In genomic region chr21:37758997-37759396, GRCh38 we compare ENCODE assay signal across 7 cellular contexts.
A peak's percentile ranks its signal among the peaks of the same experiment; 100 is the strongest.
DNase-seq lines count a peak whose midpoint lies in the region; ATAC-seq and TF ChIP-seq lines count a peak whose summit lies in the region.

No MANE protein-coding gene starts in this region.

- no peaks in the 10 kb centered on the region for H3K27me3 ChIP-seq in upper lobe of right lung

- TF ChIP-seq EP300 in Ishikawa (IDR thresholded peaks at IDR 0.05; ENCODE audit: borderline replicate concordance): no peak

- no peak overlapping the region for H3K4me3 ChIP-seq in fibroblast of villous mesenchyme (ENCODE audit: low read depth, low read length)
- no peak overlapping the region for H3K4me3 ChIP-seq in upper lobe of right lung

- peak; percentile 81 for TF ChIP-seq CTCF in fibroblast of villous mesenchyme (IDR thresholded peaks at IDR 0.05; ENCODE audit: insufficient read depth, low read depth, low read length)
- TF ChIP-seq CTCF in upper lobe of right lung (IDR thresholded peaks at IDR 0.05): peak; percentile 35

- ATAC-seq in upper lobe of right lung: peak; percentile 70
- no peak for ATAC-seq in HG02798 (IDR thresholded peaks at IDR 0.05; ENCODE audit: poor library complexity, unreplicated experiment)
- no peak for ATAC-seq in HG03280 (IDR thresholded peaks at IDR 0.05; ENCODE audit: unreplicated experiment)

- no peaks in the 10 kb centered on the region for H3K36me3 ChIP-seq in upper lobe of right lung

- no peak overlapping the region for H3K27ac ChIP-seq in upper lobe of right lung

- peak; percentile 42; the same call in 1 of the 2 replicates for TF ChIP-seq RAD21 in Ishikawa (IDR thresholded peaks at IDR 0.05; ENCODE audit: low read depth)

- intact Hi-C loops in upper lobe of right lung (cut with DNase I): no loop called here

- no peaks in the 10 kb centered on the region for H3K4me1 ChIP-seq in upper lobe of right lung

- no peaks in the 10 kb centered on the region for H3K9me3 ChIP-seq in upper lobe of right lung

- DNase-seq in EL: peak; percentile 66
- peak; percentile 10 for DNase-seq in RKO (ENCODE audit: low spot score)
- DNase-seq in fibroblast of villous mesenchyme (ENCODE audit: low read depth): peak; percentile 53
- DNase-seq in upper lobe of right lung: peak; percentile 72

TF ChIP-seq in Ishikawa, 13 proteins besides CTCF, POLR2A, EP300 and RAD21:
- TF ChIP-seq TAF1 (IDR thresholded peaks at IDR 0.05; ENCODE audit: low read depth) (no peak), EGR1 (IDR thresholded peaks at IDR 0.05) (no peak), ZBTB7A (IDR thresholded peaks at IDR 0.05; ENCODE audit: low read depth) (no peak), CEBPB (IDR thresholded peaks at IDR 0.05) (no peak), FOXM1 (IDR thresholded peaks at IDR 0.05; ENCODE audit: borderline replicate concordance, low read depth) (no peak), MAX (IDR thresholded peaks at IDR 0.05) (no peak), NFIC (IDR thresholded peaks at IDR 0.05) (no peak), TEAD4 (IDR thresholded peaks at IDR 0.05) (no peak)

Comparison
In these comparisons a context has a peak if more than half of its experiments do, and no peak if none do; other contexts are left out.
1. DNase-seq: peak in every context shown above with its lines; median percentile 72 in upper lobe of right lung; 66 in EL; 53 in fibroblast of villous mesenchyme; 10 in RKO.